In genomic region chr14:75088566-75089373, GRCh38 we compare ENCODE assay signal across 8 cellular contexts. TPM values are rescaled to one million over a fixed set of nuclear protein-coding genes. Genes with fewer than 3 reads are reported as not detected.
DNase-seq lines count a peak whose midpoint lies in the region; ATAC-seq and TF ChIP-seq lines count a peak whose summit lies in the region.

No MANE protein-coding gene starts in this region.

- no peaks in the 10 kb centered on the region for H3K9me3 ChIP-seq in osteoblast (ENCODE audit: low read depth, low read length)

- H3K4me2 ChIP-seq in GM23338: no peak overlapping the region
- no peak overlapping the region for H3K4me2 ChIP-seq in osteoblast (ENCODE audit: insufficient read depth, low read length)

- no peak overlapping the region for H3K27ac Mint-ChIP-seq in GM23338

- no peaks in the 10 kb centered on the region for H3K79me2 ChIP-seq in GM23338 (replicated peaks; ENCODE audit: insufficient read depth)
- H3K79me2 ChIP-seq in osteoblast (ENCODE audit: insufficient read depth, low read length): no peaks in the 10 kb centered on the region

- H3K4me3 ChIP-seq in GM23338: no peak overlapping the region
- H3K4me3 ChIP-seq in foreskin fibroblast (ENCODE audit: low read depth in 1 of 2, low read length in 2 of 2): no peak overlapping the region
- H3K4me3 ChIP-seq in osteoblast (ENCODE audit: insufficient read depth, low read length): no peak overlapping the region

- H3K4me1 ChIP-seq in GM23338 (ENCODE audit: insufficient read depth) (no peaks in the 10 kb centered on the region; the same call in 1 of the 2 replicates), osteoblast (ENCODE audit: insufficient read depth, low read length) (no peaks in the 10 kb centered on the region)

- H3K27ac ChIP-seq in C4-2B (no peak overlapping the region), GM23338 (ENCODE audit: low read depth) (no peak overlapping the region), osteoblast (ENCODE audit: low read depth, low read length) (no peak overlapping the region)

- no peaks in the 10 kb centered on the region for H3K9me2 ChIP-seq in GM23338 (ENCODE audit: insufficient read depth)

- H2AFZ ChIP-seq in GM23338 (no peak overlapping the region), osteoblast (ENCODE audit: low read length) (no peak overlapping the region)

- TF ChIP-seq POLR2A in GM18505 (IDR thresholded peaks at IDR 0.05; ENCODE audit: borderline replicate concordance, extremely low read depth, insufficient read depth, insufficient read length): no peak

- peaks cover 68% of the 10 kb centered on the region for H3K36me3 Mint-ChIP-seq in GM23338 (ENCODE audit: low read depth)

- 0 out of 2 replicates have a peak, but pooled peaks cover 6% of the 10 kb centered on the region for H4K20me1 ChIP-seq in GM23338 (replicated peaks; ENCODE audit: insufficient read depth)
- no peaks in the 10 kb centered on the region for H4K20me1 ChIP-seq in osteoblast (ENCODE audit: insufficient read depth, low read length)

- peaks cover 26% of the 10 kb centered on the region for H3K36me3 ChIP-seq in GM23338 (ENCODE audit: insufficient read depth)
- H3K36me3 ChIP-seq in osteoblast (ENCODE audit: insufficient read depth, low read length): peaks cover 65% of the 10 kb centered on the region

- H3K27me3 ChIP-seq in GM23338 (ENCODE audit: insufficient read depth) (no peaks in the 10 kb centered on the region), osteoblast (ENCODE audit: insufficient read depth, low read length) (no peaks in the 10 kb centered on the region)

- TF ChIP-seq CTCF in C4-2B (conservative IDR thresholded peaks at IDR 0.05) (peak; percentile 86), GM23338 (conservative IDR thresholded peaks at IDR 0.05; ENCODE audit: low read depth in 2 of 2) (peak; percentile 88 to 90), foreskin fibroblast (IDR thresholded peaks at IDR 0.05; ENCODE audit: low read depth, low read length) (peak; percentile 69), osteoblast (IDR thresholded peaks at IDR 0.05; ENCODE audit: extremely low read depth, low read depth, low read length) (peak; percentile 80)

- peak; percentile 89 for DNase-seq in GM23338 (ENCODE audit: low spot score)
- DNase-seq in NCI-H446 treated with DMSO at 0.1 percent for 48 hours (lab: John Stamatoyannopoulos, UW): peak; percentile 12
- peak; percentile 18 to 33 for DNase-seq in activated CD4-positive, alpha-beta T cell treated with anti-CD3 and anti-CD28 coated beads, Interleukin-2, amount 50 U/mL, for 48 hours
- DNase-seq in foreskin fibroblast: peak; percentile 39 to 77
- peak; percentile 84 for DNase-seq in osteoblast (ENCODE audit: insufficient read length, low spot score, missing footprints)

- H3F3A ChIP-seq in GM23338 (replicated peaks; ENCODE audit: low read depth): 0 out of 2 replicates have a peak, but pooled peaks cover 3% of the 10 kb centered on the region

- H3K27me3 Mint-ChIP-seq in GM23338 (ENCODE audit: insufficient read depth, low read depth, poor library complexity): no peaks in the 10 kb centered on the region

- peaks cover 6% of the 10 kb centered on the region; the same call in 2 of the 3 replicates for H3K4me1 Mint-ChIP-seq in GM23338

- ATAC-seq in GM23338 (peak; percentile 87), HG02623 (IDR thresholded peaks at IDR 0.05; ENCODE audit: unreplicated experiment) (no peak), GM18505 (IDR thresholded peaks at IDR 0.05; ENCODE audit: unreplicated experiment) (no peak)

- H3K4me3 Mint-ChIP-seq in GM23338: no peak overlapping the region

- no peaks in the 10 kb centered on the region; the same call in 2 of the 3 replicates for H3K9me3 Mint-ChIP-seq in GM23338

TF ChIP-seq in GM23338, 12 proteins besides CTCF, POLR2A, EP300 and RAD21 (continues in another document):
- TF ChIP-seq ZNF331 (CRISPR knock-in tag; IDR thresholded peaks at IDR 0.05; ENCODE audit: low read depth): no peak
- TF ChIP-seq JUNB (IDR thresholded peaks at IDR 0.05; ENCODE audit: unreplicated experiment): no peak
- TF ChIP-seq EZH2 (IDR thresholded peaks at IDR 0.05; ENCODE audit: low read depth, unreplicated experiment): no peak
- TF ChIP-seq STAT1 (IDR thresholded peaks at IDR 0.05; ENCODE audit: unreplicated experiment): no peak
- no peak for TF ChIP-seq EZH2phosphoT487 (IDR thresholded peaks at IDR 0.05; ENCODE audit: unreplicated experiment)
- TF ChIP-seq NANOG (IDR thresholded peaks at IDR 0.05; ENCODE audit: borderline replicate concordance): no peak
- TF ChIP-seq CREB1 (CRISPR knock-in tag; IDR thresholded peaks at IDR 0.05; ENCODE audit: low read depth): no peak
- TF ChIP-seq ZNF462 (CRISPR knock-in tag; IDR thresholded peaks at IDR 0.05): no peak
- TF ChIP-seq ZNF114 (CRISPR knock-in tag; IDR thresholded peaks at IDR 0.05): no peak
- TF ChIP-seq POLR2AphosphoS5 (IDR thresholded peaks at IDR 0.05; ENCODE audit: low read depth): no peak

RNA-seq across cellular contexts. Expression of gene ZC2HC1C, which starts 19.3 kb away (rescaled TPM):
- 0.90 and 3.7 TPM in 2 replicates for total RNA-seq in GM23338 (2014; rRNA removed; shearing (Covaris generic))
- polyA plus RNA-seq in GM23338 (2016; fragmentation: Nextera tagmentation; extraction: Ambion mirVana): 2.8 and 3.7 TPM in 2 replicates
- total RNA-seq in osteoblast: 1.1 and 1.2 TPM in 2 replicates

RNA-seq across cellular contexts. Expression of gene ACYP1, which starts 24.9 kb away (rescaled TPM):
- 18.4 and 23.0 TPM in 2 replicates for total RNA-seq in GM23338 (2014; rRNA removed; shearing (Covaris generic))
- polyA plus RNA-seq in GM23338 (2016; fragmentation: Nextera tagmentation; extraction: Ambion mirVana): 91.5 and 104 TPM in 2 replicates
- 4.7 and 6.5 TPM in 2 replicates for total RNA-seq in osteoblast

RNA-seq across cellular contexts. Expression of gene MLH3, which starts 37.5 kb away (rescaled TPM):
- total RNA-seq in GM23338 (2014; rRNA removed; shearing (Covaris generic)): 14.7 and 14.8 TPM in 2 replicates
- 8.6 and 10.7 TPM in 2 replicates for polyA plus RNA-seq in GM23338 (2016; fragmentation: Nextera tagmentation; extraction: Ambion mirVana)
- 36.8 and 40.5 TPM in 2 replicates for total RNA-seq in osteoblast

RNA-seq across cellular contexts. Expression of gene NEK9, which starts 38.1 kb away (rescaled TPM):
- total RNA-seq in GM23338 (2014; rRNA removed; shearing (Covaris generic)): 31.1 and 37.3 TPM in 2 replicates
- 13.9 and 16.3 TPM in 2 replicates for polyA plus RNA-seq in GM23338 (2016; fragmentation: Nextera tagmentation; extraction: Ambion mirVana)
- total RNA-seq in osteoblast: 42.7 and 44.5 TPM in 2 replicates

Comparison
In these comparisons a context has a peak if more than half of its experiments do, and no peak if none do; other contexts are left out.
1. DNase-seq: peak in every context shown above with its lines; median percentile 89 in GM23338; 84 in osteoblast; 58 in foreskin fibroblast; 26 in activated CD4-positive, alpha-beta T cell treated with anti-CD3 and anti-CD28 coated beads, Interleukin-2, amount 50 U/mL, for 48 hours; 12 in NCI-H446 treated with DMSO at 0.1 percent for 48 hours.